In the genomic region with DNA sequence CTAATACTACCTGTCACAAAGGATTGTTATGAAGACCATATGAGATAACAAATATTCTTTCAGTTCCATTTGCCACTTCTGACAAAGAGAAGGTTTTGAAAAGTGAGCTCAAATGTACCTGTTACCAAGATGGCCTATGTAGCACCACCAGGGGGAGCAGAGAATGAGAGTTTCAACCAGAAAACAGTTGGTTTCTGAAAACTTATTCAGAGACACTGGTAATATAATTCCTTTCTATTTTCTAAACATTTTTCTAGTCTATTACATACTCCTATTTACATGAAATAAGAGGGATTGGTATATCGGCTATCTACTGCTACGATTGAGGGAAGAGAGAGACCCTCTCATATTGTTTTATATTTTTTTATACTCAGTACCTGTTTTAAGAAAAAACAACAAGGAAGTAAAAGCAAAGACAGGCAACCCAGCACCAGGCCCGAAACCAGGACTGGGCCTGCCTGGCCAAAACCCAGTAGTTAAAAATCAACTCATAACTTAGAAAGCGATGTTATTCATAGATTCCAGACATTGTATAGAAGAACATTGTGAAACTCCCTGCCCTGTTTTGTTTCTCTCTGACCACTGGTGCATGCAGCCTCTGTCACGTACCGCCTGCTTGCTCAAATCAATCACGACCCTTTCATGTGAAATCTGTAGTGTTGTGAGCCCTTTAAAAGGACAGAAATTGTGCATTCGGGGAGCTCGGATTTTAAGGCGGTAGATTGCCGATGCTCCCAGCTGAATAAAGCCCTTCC, we compare ENCODE assay signal across 8 cellular contexts. TPM values are rescaled to one million over a fixed set of nuclear protein-coding genes. Genes with fewer than 3 reads are reported as not detected.
DNase-seq lines count a peak whose midpoint lies in the region; ATAC-seq, FAIRE-seq and TF ChIP-seq lines count a peak whose summit lies in the region.

No MANE protein-coding gene starts in this region.

- no peak overlapping the region for H3K4me3 Mint-ChIP-seq in naive thymus-derived CD4-positive, alpha-beta T cell

- no peak overlapping the region for H3K27ac ChIP-seq in C4-2B
- no peak overlapping the region for H3K27ac ChIP-seq in naive thymus-derived CD4-positive, alpha-beta T cell (ENCODE audit: low read depth, low read length)

- peaks cover 0 to 8% of the 10 kb centered on the region in 2 donors for H3K4me1 ChIP-seq in naive thymus-derived CD4-positive, alpha-beta T cell (ENCODE audit: control insufficient read depth in 2 of 2, insufficient read depth in 2 of 2, low read length in 2 of 2)

- CTCF ChIA-PET in naive thymus-derived CD4-positive, alpha-beta T cell (lab: Charles Lee), result interaction anchor here (0.5 to 6.6 kb wide), 21 partner anchors 10 to 545 kb away, joined by 3 to 157 read pairs (median 5); a partner anchor contains a TSS

- ATAC-seq in GM18508 (IDR thresholded peaks at IDR 0.05; ENCODE audit: insufficient read depth, unreplicated experiment) (peak; percentile 57), HG02943 (IDR thresholded peaks at IDR 0.05; ENCODE audit: low read depth, unreplicated experiment) (peak; percentile 59)
- peak; percentile 57 for ATAC-seq in naive thymus-derived CD4-positive, alpha-beta T cell

- H3K9me3 Mint-ChIP-seq in naive thymus-derived CD4-positive, alpha-beta T cell, result no peaks in the 10 kb centered on the region

- intact Hi-C loops in naive thymus-derived CD4-positive, alpha-beta T cell (cut with micrococcal nuclease), result loop anchor here (1.0 to 10.0 kb wide), 4 partner anchors 232 to 550 kb away; no protein-coding TSS in a partner anchor

- POLR2A ChIA-PET in naive thymus-derived CD4-positive, alpha-beta T cell (lab: Charles Lee), result interaction anchor here (0.6 kb wide), 1 partner anchor 463 kb away, joined by 3 read pairs; no protein-coding TSS in a partner anchor

- no peaks in the 10 kb centered on the region for H3K36me3 Mint-ChIP-seq in naive thymus-derived CD4-positive, alpha-beta T cell

- no peaks in the 10 kb centered on the region for H3K27me3 ChIP-seq in bronchial epithelial cell (ENCODE audit: control insufficient read depth, insufficient read depth, low read length)
- H3K27me3 ChIP-seq in naive thymus-derived CD4-positive, alpha-beta T cell (ENCODE audit: control insufficient read depth in 2 of 2, insufficient read depth in 2 of 2, low read length in 2 of 2), result no peaks in the 10 kb centered on the region

- TF ChIP-seq CTCF in C4-2B (conservative IDR thresholded peaks at IDR 0.05) (peak; percentile 68), bronchial epithelial cell (IDR thresholded peaks at IDR 0.05; ENCODE audit: insufficient read depth, low read length, severe bottlenecking) (peak; percentile 50)

- H3K36me3 ChIP-seq in bronchial epithelial cell (ENCODE audit: control insufficient read depth, insufficient read depth, low read length), result no peaks in the 10 kb centered on the region
- no peaks in the 10 kb centered on the region for H3K36me3 ChIP-seq in naive thymus-derived CD4-positive, alpha-beta T cell (ENCODE audit: control insufficient read depth in 2 of 3, insufficient read depth in 3 of 3, low read length in 3 of 3)

- no peaks in the 10 kb centered on the region for H3K9me3 ChIP-seq in naive thymus-derived CD4-positive, alpha-beta T cell (ENCODE audit: control insufficient read depth in 2 of 3, low read length in 3 of 3)

- peak; percentile 21 for DNase-seq in RPMI7951 (ENCODE audit: low read depth)
- peak; percentile 39 for DNase-seq in bronchial epithelial cell (ENCODE audit: low read depth)
- DNase-seq in naive thymus-derived CD4-positive, alpha-beta T cell, result peak in 7 of 9 donors; percentile 18 to 58 (median 45)
- DNase-seq in GF-D8 (lab: John Stamatoyannopoulos, UW), result no peak
- DNase-seq in DMS79 (lab: John Stamatoyannopoulos, UW), result no peak

- H3K27ac Mint-ChIP-seq in naive thymus-derived CD4-positive, alpha-beta T cell, result peak overlapping the region in 3 of 9 donors; percentile 27 to 77 (median 70)

- peaks cover 14 to 43% (median 23%) of the 10 kb centered on the region in 7 donors for H3K4me1 Mint-ChIP-seq in naive thymus-derived CD4-positive, alpha-beta T cell

- no peak for FAIRE-seq in bronchial epithelial cell (lab: Jason Lieb, UNC)

- H3K27me3 Mint-ChIP-seq in naive thymus-derived CD4-positive, alpha-beta T cell, result no peaks in the 10 kb centered on the region

- no peak overlapping the region for H3K4me3 ChIP-seq in bronchial epithelial cell (ENCODE audit: low read depth, low read length)
- no peak overlapping the region for H3K4me3 ChIP-seq in naive thymus-derived CD4-positive, alpha-beta T cell (ENCODE audit: low read length)

RNA-seq across cellular contexts. Expression of a gene that starts 48.3 kb away (rescaled TPM):
- not detected in 2 replicates for total RNA-seq in RPMI7951 (2014; rRNA removed; shearing (Covaris generic))
- 0.13 TPM in 1 of 2 replicates, not detected in the other for total RNA-seq in bronchial epithelial cell
- under 1 TPM in 2 of 5 experiments, not detected in 3; 0.17 to 0.48 TPM for total RNA-seq in naive thymus-derived CD4-positive, alpha-beta T cell
- under 1 TPM in 1 of 2 donors, not detected in 1; 0.09 TPM for polyA plus RNA-seq in naive thymus-derived CD4-positive, alpha-beta T cell

Comparison
In these comparisons a context has a peak if more than half of its experiments do, and no peak if none do; other contexts are left out.
1. DNase-seq: peak in RPMI7951 (single experiment), bronchial epithelial cell (single experiment) and naive thymus-derived CD4-positive, alpha-beta T cell (7 of 9); none in GF-D8 (single experiment) and DMS79 (single experiment).
2. Peak in every context shown above with its lines, with median percentiles within 50 percentile points of each other: ATAC-seq.